18 cellular contexts compared by ENCODE assay signal in genomic region chr17:31085563-31085962, GRCh38. TPM values are rescaled to one million over a fixed set of nuclear protein-coding genes. Genes with fewer than 3 reads are reported as not detected.
DNase-seq lines count a peak whose midpoint lies in the region; TF ChIP-seq lines count a peak whose summit lies in the region.
"Had no signal": no experiment of that assay in that cellular context is flagged by ENCODE, and none has a peak within 500 bp of the region (broad histone marks: within the 10 kb centered on the region; RNA-seq: fewer than 3 reads in every experiment).

No MANE protein-coding gene starts in this region.

- TF ChIP-seq EP300 in SK-N-SH (IDR thresholded peaks at IDR 0.05; ENCODE audit: borderline replicate concordance in 1 of 2, low read depth in 1 of 2, low read length in 1 of 2) = no peak

- H3K27me3 ChIP-seq in SK-N-SH (ENCODE audit: insufficient read depth) (no peaks in the 10 kb centered on the region), fibroblast of lung (ENCODE audit: control insufficient read depth, insufficient read depth, low read length) (no peaks in the 10 kb centered on the region)
- H3K27me3 ChIP-seq: cardiac muscle cell, suprapubic skin had no signal

- H3K9me2 ChIP-seq in SK-N-SH = no peaks in the 10 kb centered on the region

- WGBS in SK-N-SH (ENCODE audit: low lambda C conversion rate) = 48% methylated on average over 2 of the region's 2 CpGs

- H4K20me1 ChIP-seq in SK-N-SH (ENCODE audit: insufficient read depth) (no peaks in the 10 kb centered on the region), fibroblast of lung (ENCODE audit: control insufficient read depth, extremely low read depth, insufficient read depth, low read length) (no peaks in the 10 kb centered on the region)

- H3K4me2 ChIP-seq in SK-N-SH (no peak overlapping the region), fibroblast of lung (ENCODE audit: extremely low read depth, insufficient read depth, low read length) (no peak overlapping the region)

- H3K9ac ChIP-seq in SK-N-SH (no peak overlapping the region), fibroblast of lung (ENCODE audit: insufficient read depth, low read length) (no peak overlapping the region)

- CTCF ChIA-PET in SK-N-SH (lab: Yijun Ruan, JAX) = interaction anchor here (0.6 kb wide), 1 partner anchor 24 kb away, joined by 4 read pairs; no protein-coding TSS in a partner anchor

- H3K4me1 ChIP-seq in SK-N-SH (ENCODE audit: control insufficient read depth in 1 of 2, insufficient read depth in 2 of 2, low read depth in 1 of 2, low read length in 1 of 2) (no peaks in the 10 kb centered on the region), fibroblast of lung (ENCODE audit: control insufficient read depth, extremely low read depth, insufficient read depth, low read length) (no peaks in the 10 kb centered on the region)
- H3K4me1 ChIP-seq: suprapubic skin had no signal

- H3K9me3 ChIP-seq in SK-N-SH = no peaks in the 10 kb centered on the region
- H3K9me3 ChIP-seq in fibroblast of lung (ENCODE audit: control insufficient read depth, insufficient read depth, low read depth, low read length) = no peaks in the 10 kb centered on the region
- H3K9me3 ChIP-seq: suprapubic skin had no signal

- DNase-seq in LHCN-M2 (ENCODE audit: low read depth) (peak; percentile 56), SK-N-SH (no peak), fibroblast of lung (ENCODE audit: low read depth in 2 of 2) (peak; percentile 69 to 75), renal cortical epithelial cell (ENCODE audit: low read depth) (peak; percentile 60), LoVo (ENCODE audit: low spot score) (no peak), NCI-H1436 (lab: John Stamatoyannopoulos, UW) (no peak), OCI-M2 (lab: John Stamatoyannopoulos, UW; ENCODE audit: unreplicated experiment) (no peak)
- no peak for DNase-seq in activated CD4-positive, alpha-beta T cell treated with anti-CD3 and anti-CD28 coated beads, Interleukin-2, amount 50 U/mL, for 4 hours
- DNase-seq: activated CD8-positive, alpha-beta T cell treated with anti-CD3 and anti-CD28 coated beads for 36 hours; activated effector memory CD4-positive, alpha-beta T cell treated with Interleukin-2 at 50 U/mL for 16 hours; CD8-positive, alpha-beta T cell; GF-D8; H9; hypothalamus; NCI-H2227 treated with DMSO at 0.1 percent for 48 hours; nucleus accumbens had no signal

- H3K79me2 ChIP-seq in SK-N-SH (ENCODE audit: insufficient read depth) (no peaks in the 10 kb centered on the region), fibroblast of lung (ENCODE audit: control insufficient read depth, insufficient read depth, low read length) (no peaks in the 10 kb centered on the region)

- H3F3A ChIP-seq in SK-N-SH (replicated peaks; ENCODE audit: insufficient read depth) = no peaks in the 10 kb centered on the region

- no peaks in the 10 kb centered on the region for H3K36me3 ChIP-seq in SK-N-SH (replicated peaks in 1 of 2; ENCODE audit: control insufficient read depth in 1 of 2, insufficient read depth in 2 of 2, low read length in 1 of 2)
- no peaks in the 10 kb centered on the region for H3K36me3 ChIP-seq in fibroblast of lung (ENCODE audit: control insufficient read depth, insufficient read depth, low read length)
- H3K36me3 ChIP-seq: cardiac muscle cell, suprapubic skin had no signal

- no peak overlapping the region for H3K4me3 ChIP-seq in SK-N-SH (ENCODE audit: low read depth in 2 of 2, low read length in 1 of 2)
- no peak overlapping the region for H3K4me3 ChIP-seq in fibroblast of lung (replicated peaks in 1 of 4; ENCODE audit: control extremely low read depth in 1 of 4, insufficient read depth in 1 of 4, low read depth in 3 of 4, low read length in 4 of 4)
- H3K4me3 ChIP-seq: cardiac muscle cell, suprapubic skin had no signal

- no peak for TF ChIP-seq RAD21 in SK-N-SH (IDR thresholded peaks at IDR 0.05; ENCODE audit: low read length)

- no peak overlapping the region; a peak in 1 of 4 replicates for H3K27ac ChIP-seq in SK-N-SH (ENCODE audit: low read depth in 2 of 2, low read length in 1 of 2)
- H3K27ac ChIP-seq in fibroblast of lung (ENCODE audit: insufficient read depth, low read length) = no peak overlapping the region
- H3K27ac ChIP-seq: cardiac muscle cell, suprapubic skin had no signal

- TF ChIP-seq CTCF in SK-N-SH (IDR thresholded peaks at IDR 0.05) (no peak), fibroblast of lung (conservative IDR thresholded peaks at IDR 0.05 in 1 of 2, IDR thresholded peaks at IDR 0.05 in 1 of 2; ENCODE audit: low read depth in 1 of 2, low read length in 2 of 2) (no peak)

- POLR2A ChIA-PET in SK-N-SH (lab: Yijun Ruan, JAX) = interaction anchor here (0.8 kb wide), 1 partner anchor 124 kb away, joined by 3 read pairs; no protein-coding TSS in a partner anchor

- H2AFZ ChIP-seq in SK-N-SH (ENCODE audit: low read depth) = no peak overlapping the region
- H2AFZ ChIP-seq in fibroblast of lung (ENCODE audit: low read length) = no peak overlapping the region

TF ChIP-seq in SK-N-SH, 30 proteins besides CTCF, POLR2A, EP300 and RAD21:
- TF ChIP-seq JUND (IDR thresholded peaks at IDR 0.05) (peak; percentile 44), MAX (IDR thresholded peaks at IDR 0.05; ENCODE audit: low read depth) (peak; percentile 49; the same call in 1 of the 2 replicates), TCF12 (IDR thresholded peaks at IDR 0.05) (peak; percentile 70), PBX3 (IDR thresholded peaks at IDR 0.05) (peak; percentile 39; the same call in 1 of the 2 replicates), CHD2 (IDR thresholded peaks at IDR 0.05; ENCODE audit: low read length, partially characterized antibody) (no peak), FOSL2 (IDR thresholded peaks at IDR 0.05; ENCODE audit: borderline replicate concordance, low read depth) (peak; percentile 73; the same call in 1 of the 2 replicates), IRF3 (IDR thresholded peaks at IDR 0.05; ENCODE audit: low read depth, low read length) (no peak)

RNA-seq across cellular contexts. Expression of gene NF1, which starts 9.2 kb away (rescaled TPM):
- total RNA-seq in LHCN-M2 (2014; rRNA removed) (17.1 and 27.3 TPM in 2 replicates), fibroblast of lung (52.1 and 78.8 TPM in 2 replicates), renal cortical epithelial cell (31.4 and 121 TPM in 2 replicates)
- 8.1 TPM for polyA plus RNA-seq in LHCN-M2 (2012)
- polyA plus RNA-seq in SK-N-SH (2012; rRNA removed) (19.6 and 27.6 TPM in 2 replicates), fibroblast of lung (51.7 and 52.8 TPM in 2 replicates)
- polyA plus RNA-seq in SK-N-SH (2012; cell fraction: cytosol; rRNA removed) = 19.7 and 20.5 TPM in 2 replicates
- 32.3 and 63.6 TPM in 2 replicates for polyA plus RNA-seq in SK-N-SH (2012; cell fraction: nucleus; rRNA removed)
- polyA plus RNA-seq in fibroblast of lung (2012) = 15.5 and 20.7 TPM in 2 replicates
- 36.4 and 85.3 TPM in 2 replicates for polyA minus RNA-seq in fibroblast of lung (ENCODE audit: low replicate concordance)

Comparison
In these comparisons a context has a peak if more than half of its experiments do, and no peak if none do; other contexts are left out.
1. DNase-seq: peak in LHCN-M2 (single experiment), fibroblast of lung (2 of 2) and renal cortical epithelial cell (single experiment); none in SK-N-SH (single experiment), LoVo (single experiment), NCI-H1436 (single experiment), activated CD4-positive, alpha-beta T cell treated with anti-CD3 and anti-CD28 coated beads, Interleukin-2, amount 50 U/mL, for 4 hours (0 of 2) and OCI-M2 (single experiment).